In the genomic region with DNA sequence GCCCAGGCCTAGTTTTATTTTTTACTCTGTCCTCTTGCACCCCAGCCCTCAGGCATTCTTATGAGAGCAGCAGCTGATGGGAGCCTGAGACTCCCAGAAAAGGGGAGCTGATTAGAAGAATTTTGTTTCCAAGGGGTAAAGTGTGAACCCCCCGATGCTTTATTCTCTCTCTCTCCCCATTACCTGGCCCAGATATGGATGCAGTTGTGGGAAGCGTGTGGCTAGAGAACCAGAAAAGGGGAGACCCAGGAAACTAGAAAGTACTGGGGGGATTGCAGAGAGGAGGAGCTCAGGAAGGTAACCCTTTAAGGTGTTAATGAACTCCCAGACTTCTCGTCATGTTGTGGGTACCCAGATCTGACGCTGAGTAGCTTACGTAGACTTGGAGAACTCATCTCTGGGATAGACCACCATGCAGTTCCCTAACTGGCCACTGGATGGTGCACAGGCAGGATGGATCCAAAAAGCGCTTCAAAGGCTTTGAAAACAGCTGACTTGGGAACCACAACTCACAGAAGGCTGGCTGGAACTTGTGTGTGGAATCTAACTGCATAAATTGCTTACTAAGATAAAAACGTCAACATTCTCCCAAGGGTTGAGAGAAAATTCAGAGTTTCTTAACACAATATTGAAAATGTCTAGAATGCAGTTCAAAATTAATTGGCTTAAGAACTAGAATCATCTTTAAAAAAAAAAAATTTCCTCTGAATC, we compare ENCODE assay signal across 7 cellular contexts.
DNase-seq lines count a peak whose midpoint lies in the region; ATAC-seq, FAIRE-seq and TF ChIP-seq lines count a peak whose summit lies in the region.

No MANE protein-coding gene starts in this region.

- H3K9me3 ChIP-seq in H1 (ENCODE audit: insufficient read depth in 2 of 2, low read depth in 1 of 2, low read length in 1 of 2) (no peaks in the 10 kb centered on the region), mesenchymal stem cell (ENCODE audit: control insufficient read depth, low read length) (no peaks in the 10 kb centered on the region)

- no peaks in the 10 kb centered on the region for H4K20me1 ChIP-seq in H1 (replicated peaks in 1 of 2; ENCODE audit: control insufficient read depth in 1 of 2, insufficient read depth in 2 of 2, low read length in 2 of 2)

- peaks cover 8% of the 10 kb centered on the region; the same call in 1 of the 2 replicates for H3K79me1 ChIP-seq in H1 (ENCODE audit: low read depth, low read length)
- peaks cover 27% of the 10 kb centered on the region for H3K79me1 ChIP-seq in mesenchymal stem cell (replicated peaks; ENCODE audit: low read length, poor library complexity, severe bottlenecking)

- no peak overlapping the region for H2BK20ac ChIP-seq in H1 (ENCODE audit: low read length)

- H3K36me3 ChIP-seq in H1 (ENCODE audit: control insufficient read depth in 2 of 4, insufficient read depth in 4 of 4, low read length in 3 of 4) = no peaks in the 10 kb centered on the region
- peaks cover 0 to 10% of the 10 kb centered on the region in 2 experiments for H3K36me3 ChIP-seq in mesenchymal stem cell (ENCODE audit: control insufficient read depth in 1 of 2, insufficient read depth in 2 of 2, low read depth in 1 of 2, low read length in 2 of 2)

- H2BK5ac ChIP-seq in H1 (ENCODE audit: low read depth, low read length) = no peak overlapping the region
- no peak overlapping the region for H2BK5ac ChIP-seq in mesenchymal stem cell (ENCODE audit: low read depth, low read length, poor library complexity, severe bottlenecking)

- H3K27ac ChIP-seq in H1 (ENCODE audit: low read depth, low read length) (0 out of 2 replicates have a peak overlapping the region, but pooled peaks have one; percentile 8), mesenchymal stem cell (ENCODE audit: low read length, poor library complexity, severe bottlenecking) (no peak overlapping the region)

- TF ChIP-seq CTCF in GM12801 (IDR thresholded peaks at IDR 0.05; ENCODE audit: extremely low read depth, insufficient read length) = peak; percentile 84
- peak; percentile 73 to 98 (median 75) for TF ChIP-seq CTCF in H1 (IDR thresholded peaks at IDR 0.05; ENCODE audit: control extremely low read depth in 1 of 3, insufficient read depth in 1 of 3, low read depth in 1 of 3, low read length in 3 of 3)

- peak; percentile 47 for ATAC-seq in HG03060 (IDR thresholded peaks at IDR 0.05; ENCODE audit: low read depth, unreplicated experiment)

- H2BK120ac ChIP-seq in H1 (replicated peaks; ENCODE audit: low read depth, low read length) = no peak overlapping the region
- H2BK120ac ChIP-seq in mesenchymal stem cell (ENCODE audit: low read depth, low read length) = no peak overlapping the region

- H3K23ac ChIP-seq in H1 (ENCODE audit: insufficient read length) = no peak overlapping the region
- H3K23ac ChIP-seq in mesenchymal stem cell (ENCODE audit: low read length in 2 of 2) = no peak overlapping the region

- H3K4me3 ChIP-seq in H1 (ENCODE audit: extremely low read depth in 1 of 4, insufficient read depth in 2 of 4, low read depth in 3 of 4, low read length in 4 of 4) (no peak overlapping the region), mesenchymal stem cell (ENCODE audit: insufficient read depth in 1 of 2, low read depth in 1 of 2, low read length in 2 of 2) (no peak overlapping the region)

- H3K4me1 ChIP-seq in H1 (replicated peaks in 1 of 4; ENCODE audit: control insufficient read depth in 3 of 4, insufficient read depth in 4 of 4, low read length in 3 of 4) (peaks cover 15 to 23% (median 19%) of the 10 kb centered on the region in 4 experiments; a peak in 6 of 7 replicates), mesenchymal stem cell (ENCODE audit: control insufficient read depth, insufficient read depth, low read depth, low read length) (no peaks in the 10 kb centered on the region)

- no peak for TF ChIP-seq POLR2A in H1 (IDR thresholded peaks at IDR 0.05; ENCODE audit: control extremely low read depth in 1 of 2, low read depth in 2 of 2, low read length in 2 of 2)

- WGBS in H1 (ENCODE audit: extremely low coverage in 1 of 2, insufficient coverage in 1 of 2, insufficient read length in 1 of 2, insufficient replicate concordance in 2 of 2, low coverage in 1 of 2, low lambda C conversion rate in 2 of 2, missing lambda C conversion rate in 1 of 2), 2 experiments = 34% methylated on average over 7 of the region's 7 CpGs; no CpG with 5 or more reads in 1 of the 2 experiments
- WGBS in mesenchymal stem cell = 38% methylated on average over 5 of the region's 7 CpGs

- no peak overlapping the region for H2AFZ ChIP-seq in H1 (ENCODE audit: low read length)
- no peak overlapping the region for H2AFZ ChIP-seq in mesenchymal stem cell (ENCODE audit: low read depth, low read length)

- no peak overlapping the region; a peak in 1 of 4 replicates for H3K4me2 ChIP-seq in H1 (ENCODE audit: insufficient read depth in 1 of 2, low read depth in 2 of 2, low read length in 2 of 2)
- H3K4me2 ChIP-seq in mesenchymal stem cell (ENCODE audit: low read length, poor library complexity, severe bottlenecking) = no peak overlapping the region

- no peak overlapping the region for H2BK15ac ChIP-seq in H1 (ENCODE audit: low read length)
- no peak overlapping the region for H2BK15ac ChIP-seq in mesenchymal stem cell (ENCODE audit: low read depth, poor library complexity, severe bottlenecking)

- no peaks in the 10 kb centered on the region for H3K23me2 ChIP-seq in H1 (ENCODE audit: low read depth, low read length)

- peak overlapping the region; percentile 28; the same call in 1 of the 2 replicates for H4K8ac ChIP-seq in H1 (ENCODE audit: extremely low read depth, insufficient read depth, low read length)
- no peak overlapping the region for H4K8ac ChIP-seq in mesenchymal stem cell (ENCODE audit: low read length)

- H3K9ac ChIP-seq in H1 (replicated peaks in 1 of 4; ENCODE audit: extremely low read depth in 1 of 4, low read depth in 3 of 4, low read length in 3 of 4) (no peak overlapping the region), mesenchymal stem cell (ENCODE audit: low read length) (peak overlapping the region; percentile 39)

- FAIRE-seq in H1 (lab: Jason Lieb, UNC) = peak; percentile 99

- peak overlapping the region; percentile 81; the same call in 1 of the 2 replicates for H2BK12ac ChIP-seq in H1 (ENCODE audit: low read depth, low read length)
- no peak overlapping the region for H2BK12ac ChIP-seq in mesenchymal stem cell (ENCODE audit: low read length in 2 of 2)

- no peak overlapping the region for H4K91ac ChIP-seq in H1 (replicated peaks; ENCODE audit: insufficient read length, low read length)
- no peak overlapping the region for H4K91ac ChIP-seq in mesenchymal stem cell (ENCODE audit: low read length)

- H4K5ac ChIP-seq in H1 (ENCODE audit: insufficient read length, low read depth, low read length) = no peak overlapping the region

- peaks cover 0 to 4% of the 10 kb centered on the region in 2 experiments; a peak in 1 of 4 replicates for H3K79me2 ChIP-seq in H1 (ENCODE audit: control insufficient read depth in 1 of 2, insufficient read depth in 2 of 2, low read length in 2 of 2)

- H2AK5ac ChIP-seq in H1 (ENCODE audit: low read depth, low read length) (no peak overlapping the region), mesenchymal stem cell (ENCODE audit: low read length, severe bottlenecking) (no peak overlapping the region)

- no peak overlapping the region for H3K56ac ChIP-seq in H1 (replicated peaks; ENCODE audit: insufficient read length, low read depth, low read length)

- peak; percentile 4 for DNase-seq in NCI-H748 treated with DMSO at 0.1 percent for 48 hours (lab: John Stamatoyannopoulos, UW)
- peak; percentile 91 for DNase-seq in activated CD8-positive, alpha-beta memory T cell treated with anti-CD3 and anti-CD28 coated beads for 24 hours
- DNase-seq in H1 (ENCODE audit: low read depth in 1 of 2, low spot score in 2 of 2) = peak; percentile 87 to 95
- DNase-seq in mesenchymal stem cell = peak; percentile 92
- peak; percentile 61 to 70 for DNase-seq in stimulated activated CD8-positive, alpha-beta memory T cell treated with anti-CD3 and anti-CD28 coated beads, Interleukin-4, amount 100 ng/mL, for 1 hour (ENCODE audit: low read depth in 2 of 2, low spot score in 1 of 2)

- no peak overlapping the region for H3K18ac ChIP-seq in H1 (ENCODE audit: extremely low read depth, low read length)
- no peak overlapping the region for H3K18ac ChIP-seq in mesenchymal stem cell (ENCODE audit: low read depth in 1 of 2, low read length in 2 of 2)

- peak; percentile 58 to 77 for TF ChIP-seq RAD21 in H1 (IDR thresholded peaks at IDR 0.05 in 1 of 2, conservative IDR thresholded peaks at IDR 0.05 in 1 of 2; ENCODE audit: low read depth in 2 of 2, low read length in 2 of 2)

- POLR2A ChIA-PET in H1 (lab: Charles Lee; ENCODE audit: partially characterized antibody) = interaction anchor here (0.9 to 3.8 kb wide), 10 partner anchors 10 to 93 kb away, joined by 3 to 29 read pairs (median 4); a partner anchor contains a TSS

- CTCF ChIA-PET in H1 (lab: Charles Lee; ENCODE audit: partially characterized antibody) = interaction anchor here (0.6 to 5.0 kb wide), 36 partner anchors 9 to 713 kb away, joined by 3 to 31 read pairs (median 6); a partner anchor contains a TSS

- H3K27me3 ChIP-seq in H1 (replicated peaks in 1 of 4; ENCODE audit: control insufficient read depth in 3 of 4, extremely low read depth in 1 of 4, insufficient read depth in 3 of 4, low read length in 3 of 4) (no peaks in the 10 kb centered on the region), mesenchymal stem cell (ENCODE audit: control insufficient read depth in 1 of 2, insufficient read depth in 1 of 2, low read length in 2 of 2) (no peaks in the 10 kb centered on the region)

- H3K4ac ChIP-seq in H1 (replicated peaks; ENCODE audit: insufficient read length, low read depth, low read length) (no peak overlapping the region), mesenchymal stem cell (ENCODE audit: low read depth in 1 of 2, low read length in 2 of 2) (no peak overlapping the region)

- H3K14ac ChIP-seq in H1 (ENCODE audit: insufficient read length) (no peak overlapping the region), mesenchymal stem cell (ENCODE audit: low read length in 2 of 2) (no peak overlapping the region)

- no peak for TF ChIP-seq EP300 in H1 (IDR thresholded peaks at IDR 0.05; ENCODE audit: borderline replicate concordance in 1 of 2, low read depth in 2 of 2, low read length in 2 of 2)

TF ChIP-seq in H1, 55 proteins besides CTCF, POLR2A, EP300 and RAD21 (continues in another document):
- no peak for TF ChIP-seq KDM4A (IDR thresholded peaks at IDR 0.05; ENCODE audit: low read depth, low read length, severe bottlenecking)
- TF ChIP-seq MAFK (IDR thresholded peaks at IDR 0.05; ENCODE audit: low read depth, low read length) = no peak
- TF ChIP-seq HDAC2 (IDR thresholded peaks at IDR 0.05; ENCODE audit: borderline replicate concordance in 1 of 2, low read depth in 2 of 2, low read length in 2 of 2) = 0 out of 4 replicates have a peak, but pooled peaks of 1 of the 2 experiments have one; percentile 60
- TF ChIP-seq SIN3A (conservative IDR thresholded peaks at IDR 0.05 in 1 of 2, IDR thresholded peaks at IDR 0.05 in 1 of 2; ENCODE audit: low read depth in 1 of 2, low read length in 2 of 2) = 0 out of 4 replicates have a peak, but pooled peaks of 1 of the 2 experiments have one; percentile 52
- peak; percentile 78 for TF ChIP-seq CREB1 (IDR thresholded peaks at IDR 0.05)
- TF ChIP-seq TEAD4 (IDR thresholded peaks at IDR 0.05; ENCODE audit: low read depth, low read length) = peak; percentile 34; the same call in 1 of the 2 replicates

Comparison
In these comparisons a context has a peak if more than half of its experiments do, and no peak if none do; other contexts are left out.
1. DNase-seq: peak in every context shown above with its lines; median percentile 92 in mesenchymal stem cell; 91 in activated CD8-positive, alpha-beta memory T cell treated with anti-CD3 and anti-CD28 coated beads for 24 hours; 91 in H1; 66 in stimulated activated CD8-positive, alpha-beta memory T cell treated with anti-CD3 and anti-CD28 coated beads, Interleukin-4, amount 100 ng/mL, for 1 hour; 4 in NCI-H748 treated with DMSO at 0.1 percent for 48 hours.